Comparison of ENCODE assay signal across 2 cellular contexts in the genomic region with DNA sequence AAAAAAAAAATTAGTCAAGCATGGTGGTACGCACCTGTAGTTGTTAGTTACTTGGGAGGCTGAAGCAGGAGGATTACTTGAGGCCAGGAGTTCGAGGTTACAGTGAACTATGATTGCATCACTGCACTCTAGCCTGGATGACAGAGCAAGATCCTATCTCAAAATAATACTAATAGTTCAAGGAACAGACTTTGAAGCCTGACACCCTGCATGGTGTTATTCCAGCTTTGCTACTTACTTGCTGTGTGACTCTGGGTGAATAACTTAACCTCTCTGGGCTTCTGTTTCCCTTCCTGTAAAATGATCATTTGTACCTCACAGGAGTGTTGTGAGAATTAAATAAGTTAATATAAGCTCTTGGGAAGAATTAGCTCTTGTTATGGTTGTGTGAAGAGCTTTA.
A peak's percentile ranks its signal among the peaks of the same experiment; 100 is the strongest.
TF ChIP-seq lines count a peak whose summit lies in the region.

No MANE protein-coding gene starts in this region.

TF ChIP-seq in A549, 52 proteins besides CTCF, POLR2A, EP300 and RAD21:
- peak; percentile 49; the same call in 1 of the 2 replicates for TF ChIP-seq KDM1A (IDR thresholded peaks at IDR 0.05; ENCODE audit: low read depth)
- no peak; the same call in 1 of the 2 replicates for TF ChIP-seq HOXA7 (CRISPR knock-in tag; IDR thresholded peaks at IDR 0.05)
- no peak for TF ChIP-seq KDM5A (IDR thresholded peaks at IDR 0.05)
- peak; percentile 81 for TF ChIP-seq ZFP36 (IDR thresholded peaks at IDR 0.05; ENCODE audit: borderline replicate concordance, partially characterized antibody)
- TF ChIP-seq CEBPB (IDR thresholded peaks at IDR 0.05), result peak in 1 of 2 experiments; percentile 21; a peak in 1 of 4 replicates

TF ChIP-seq in K562, 482 proteins besides CTCF, POLR2A, EP300 and RAD21 (continues in another document):
- TF ChIP-seq ESRRA (IDR thresholded peaks at IDR 0.05; ENCODE audit: borderline replicate concordance, low read depth), result no peak
- TF ChIP-seq, protein P1, sequence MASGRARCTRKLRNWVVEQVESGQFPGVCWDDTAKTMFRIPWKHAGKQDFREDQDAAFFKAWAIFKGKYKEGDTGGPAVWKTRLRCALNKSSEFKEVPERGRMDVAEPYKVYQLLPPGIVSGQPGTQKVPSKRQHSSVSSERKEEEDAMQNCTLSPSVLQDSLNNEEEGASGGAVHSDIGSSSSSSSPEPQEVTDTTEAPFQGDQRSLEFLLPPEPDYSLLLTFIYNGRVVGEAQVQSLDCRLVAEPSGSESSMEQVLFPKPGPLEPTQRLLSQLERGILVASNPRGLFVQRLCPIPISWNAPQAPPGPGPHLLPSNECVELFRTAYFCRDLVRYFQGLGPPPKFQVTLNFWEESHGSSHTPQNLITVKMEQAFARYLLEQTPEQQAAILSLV (tag; IDR thresholded peaks at IDR 0.05), result no peak
- TF ChIP-seq, protein P2, sequence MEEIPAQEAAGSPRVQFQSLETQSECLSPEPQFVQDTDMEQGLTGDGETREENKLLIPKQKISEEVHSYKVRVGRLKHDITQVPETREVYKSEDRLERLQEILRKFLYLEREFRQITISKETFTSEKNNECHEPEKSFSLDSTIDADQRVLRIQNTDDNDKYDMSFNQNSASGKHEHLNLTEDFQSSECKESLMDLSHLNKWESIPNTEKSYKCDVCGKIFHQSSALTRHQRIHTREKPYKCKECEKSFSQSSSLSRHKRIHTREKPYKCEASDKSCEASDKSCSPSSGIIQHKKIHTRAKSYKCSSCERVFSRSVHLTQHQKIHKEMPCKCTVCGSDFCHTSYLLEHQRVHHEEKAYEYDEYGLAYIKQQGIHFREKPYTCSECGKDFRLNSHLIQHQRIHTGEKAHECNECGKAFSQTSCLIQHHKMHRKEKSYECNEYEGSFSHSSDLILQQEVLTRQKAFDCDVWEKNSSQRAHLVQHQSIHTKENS (CRISPR knock-in tag; IDR thresholded peaks at IDR 0.05), result no peak
- no peak for TF ChIP-seq HNRNPUL1 (IDR thresholded peaks at IDR 0.05; ENCODE audit: low read length)
- TF ChIP-seq POLR3A (IDR thresholded peaks at IDR 0.05; ENCODE audit: borderline replicate concordance, extremely low read depth, insufficient read depth, insufficient read length), result no peak
- no peak for TF ChIP-seq OTX1 (CRISPR knock-in tag; IDR thresholded peaks at IDR 0.05)
- no peak for TF ChIP-seq ETV5 (CRISPR knock-in tag; IDR thresholded peaks at IDR 0.05; ENCODE audit: low read depth)
- peak; percentile 76 for TF ChIP-seq CEBPB (tag; IDR thresholded peaks at IDR 0.05)
- TF ChIP-seq, protein P3, sequence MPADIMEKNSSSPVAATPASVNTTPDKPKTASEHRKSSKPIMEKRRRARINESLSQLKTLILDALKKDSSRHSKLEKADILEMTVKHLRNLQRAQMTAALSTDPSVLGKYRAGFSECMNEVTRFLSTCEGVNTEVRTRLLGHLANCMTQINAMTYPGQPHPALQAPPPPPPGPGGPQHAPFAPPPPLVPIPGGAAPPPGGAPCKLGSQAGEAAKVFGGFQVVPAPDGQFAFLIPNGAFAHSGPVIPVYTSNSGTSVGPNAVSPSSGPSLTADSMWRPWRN (IDR thresholded peaks at IDR 0.05; ENCODE audit: low read depth), result no peak
- TF ChIP-seq, protein P4, sequence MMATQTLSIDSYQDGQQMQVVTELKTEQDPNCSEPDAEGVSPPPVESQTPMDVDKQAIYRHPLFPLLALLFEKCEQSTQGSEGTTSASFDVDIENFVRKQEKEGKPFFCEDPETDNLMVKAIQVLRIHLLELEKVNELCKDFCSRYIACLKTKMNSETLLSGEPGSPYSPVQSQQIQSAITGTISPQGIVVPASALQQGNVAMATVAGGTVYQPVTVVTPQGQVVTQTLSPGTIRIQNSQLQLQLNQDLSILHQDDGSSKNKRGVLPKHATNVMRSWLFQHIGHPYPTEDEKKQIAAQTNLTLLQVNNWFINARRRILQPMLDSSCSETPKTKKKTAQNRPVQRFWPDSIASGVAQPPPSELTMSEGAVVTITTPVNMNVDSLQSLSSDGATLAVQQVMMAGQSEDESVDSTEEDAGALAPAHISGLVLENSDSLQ (IDR thresholded peaks at IDR 0.05), result no peak
- no peak for TF ChIP-seq PRPF4 (IDR thresholded peaks at IDR 0.05; ENCODE audit: insufficient read depth, low read depth, low read length, poor library complexity, severe bottlenecking)
- TF ChIP-seq, protein P5, sequence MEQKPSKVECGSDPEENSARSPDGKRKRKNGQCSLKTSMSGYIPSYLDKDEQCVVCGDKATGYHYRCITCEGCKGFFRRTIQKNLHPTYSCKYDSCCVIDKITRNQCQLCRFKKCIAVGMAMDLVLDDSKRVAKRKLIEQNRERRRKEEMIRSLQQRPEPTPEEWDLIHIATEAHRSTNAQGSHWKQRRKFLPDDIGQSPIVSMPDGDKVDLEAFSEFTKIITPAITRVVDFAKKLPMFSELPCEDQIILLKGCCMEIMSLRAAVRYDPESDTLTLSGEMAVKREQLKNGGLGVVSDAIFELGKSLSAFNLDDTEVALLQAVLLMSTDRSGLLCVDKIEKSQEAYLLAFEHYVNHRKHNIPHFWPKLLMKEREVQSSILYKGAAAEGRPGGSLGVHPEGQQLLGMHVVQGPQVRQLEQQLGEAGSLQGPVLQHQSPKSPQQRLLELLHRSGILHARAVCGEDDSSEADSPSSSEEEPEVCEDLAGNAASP (IDR thresholded peaks at IDR 0.05), result no peak
- TF ChIP-seq HNRNPL (IDR thresholded peaks at IDR 0.05; ENCODE audit: low read depth, low read length), result no peak
- no peak for TF ChIP-seq ZNF347 (CRISPR knock-in tag; IDR thresholded peaks at IDR 0.05; ENCODE audit: low read depth)
- TF ChIP-seq FOXK1 (CRISPR knock-in tag; IDR thresholded peaks at IDR 0.05; ENCODE audit: borderline replicate concordance), result no peak
- TF ChIP-seq CC2D1A (IDR thresholded peaks at IDR 0.05), result no peak
- no peak for TF ChIP-seq TAF15 (IDR thresholded peaks at IDR 0.05; ENCODE audit: low read depth, low read length)
- TF ChIP-seq, protein P6, sequence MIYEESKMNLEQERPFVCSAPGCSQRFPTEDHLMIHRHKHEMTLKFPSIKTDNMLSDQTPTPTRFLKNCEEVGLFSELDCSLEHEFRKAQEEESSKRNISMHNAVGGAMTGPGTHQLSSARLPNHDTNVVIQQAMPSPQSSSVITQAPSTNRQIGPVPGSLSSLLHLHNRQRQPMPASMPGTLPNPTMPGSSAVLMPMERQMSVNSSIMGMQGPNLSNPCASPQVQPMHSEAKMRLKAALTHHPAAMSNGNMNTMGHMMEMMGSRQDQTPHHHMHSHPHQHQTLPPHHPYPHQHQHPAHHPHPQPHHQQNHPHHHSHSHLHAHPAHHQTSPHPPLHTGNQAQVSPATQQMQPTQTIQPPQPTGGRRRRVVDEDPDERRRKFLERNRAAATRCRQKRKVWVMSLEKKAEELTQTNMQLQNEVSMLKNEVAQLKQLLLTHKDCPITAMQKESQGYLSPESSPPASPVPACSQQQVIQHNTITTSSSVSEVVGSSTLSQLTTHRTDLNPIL (CRISPR knock-in tag; IDR thresholded peaks at IDR 0.05), result no peak
- TF ChIP-seq, protein P7, sequence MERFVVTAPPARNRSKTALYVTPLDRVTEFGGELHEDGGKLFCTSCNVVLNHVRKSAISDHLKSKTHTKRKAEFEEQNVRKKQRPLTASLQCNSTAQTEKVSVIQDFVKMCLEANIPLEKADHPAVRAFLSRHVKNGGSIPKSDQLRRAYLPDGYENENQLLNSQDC (CRISPR knock-in tag; IDR thresholded peaks at IDR 0.05), result no peak
- TF ChIP-seq, protein P8, sequence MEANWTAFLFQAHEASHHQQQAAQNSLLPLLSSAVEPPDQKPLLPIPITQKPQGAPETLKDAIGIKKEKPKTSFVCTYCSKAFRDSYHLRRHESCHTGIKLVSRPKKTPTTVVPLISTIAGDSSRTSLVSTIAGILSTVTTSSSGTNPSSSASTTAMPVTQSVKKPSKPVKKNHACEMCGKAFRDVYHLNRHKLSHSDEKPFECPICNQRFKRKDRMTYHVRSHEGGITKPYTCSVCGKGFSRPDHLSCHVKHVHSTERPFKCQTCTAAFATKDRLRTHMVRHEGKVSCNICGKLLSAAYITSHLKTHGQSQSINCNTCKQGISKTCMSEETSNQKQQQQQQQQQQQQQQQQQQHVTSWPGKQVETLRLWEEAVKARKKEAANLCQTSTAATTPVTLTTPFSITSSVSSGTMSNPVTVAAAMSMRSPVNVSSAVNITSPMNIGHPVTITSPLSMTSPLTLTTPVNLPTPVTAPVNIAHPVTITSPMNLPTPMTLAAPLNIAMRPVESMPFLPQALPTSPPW (CRISPR knock-in tag; IDR thresholded peaks at IDR 0.05), result no peak
- no peak for TF ChIP-seq MXI1 (IDR thresholded peaks at IDR 0.05; ENCODE audit: low read depth, low read length)
- no peak for TF ChIP-seq SNRNP70 (optimal IDR thresholded peaks at IDR 0.05; ENCODE audit: low read depth, low read length)
- TF ChIP-seq, protein P9, sequence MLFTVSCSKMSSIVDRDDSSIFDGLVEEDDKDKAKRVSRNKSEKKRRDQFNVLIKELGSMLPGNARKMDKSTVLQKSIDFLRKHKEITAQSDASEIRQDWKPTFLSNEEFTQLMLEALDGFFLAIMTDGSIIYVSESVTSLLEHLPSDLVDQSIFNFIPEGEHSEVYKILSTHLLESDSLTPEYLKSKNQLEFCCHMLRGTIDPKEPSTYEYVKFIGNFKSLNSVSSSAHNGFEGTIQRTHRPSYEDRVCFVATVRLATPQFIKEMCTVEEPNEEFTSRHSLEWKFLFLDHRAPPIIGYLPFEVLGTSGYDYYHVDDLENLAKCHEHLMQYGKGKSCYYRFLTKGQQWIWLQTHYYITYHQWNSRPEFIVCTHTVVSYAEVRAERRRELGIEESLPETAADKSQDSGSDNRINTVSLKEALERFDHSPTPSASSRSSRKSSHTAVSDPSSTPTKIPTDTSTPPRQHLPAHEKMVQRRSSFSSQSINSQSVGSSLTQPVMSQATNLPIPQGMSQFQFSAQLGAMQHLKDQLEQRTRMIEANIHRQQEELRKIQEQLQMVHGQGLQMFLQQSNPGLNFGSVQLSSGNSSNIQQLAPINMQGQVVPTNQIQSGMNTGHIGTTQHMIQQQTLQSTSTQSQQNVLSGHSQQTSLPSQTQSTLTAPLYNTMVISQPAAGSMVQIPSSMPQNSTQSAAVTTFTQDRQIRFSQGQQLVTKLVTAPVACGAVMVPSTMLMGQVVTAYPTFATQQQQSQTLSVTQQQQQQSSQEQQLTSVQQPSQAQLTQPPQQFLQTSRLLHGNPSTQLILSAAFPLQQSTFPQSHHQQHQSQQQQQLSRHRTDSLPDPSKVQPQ (CRISPR knock-in tag; IDR thresholded peaks at IDR 0.05; ENCODE audit: borderline replicate concordance), result no peak
- peak; percentile 98 for TF ChIP-seq RBM25 (IDR thresholded peaks at IDR 0.05; ENCODE audit: low read depth, low read length, severe bottlenecking)
- TF ChIP-seq, protein P10, sequence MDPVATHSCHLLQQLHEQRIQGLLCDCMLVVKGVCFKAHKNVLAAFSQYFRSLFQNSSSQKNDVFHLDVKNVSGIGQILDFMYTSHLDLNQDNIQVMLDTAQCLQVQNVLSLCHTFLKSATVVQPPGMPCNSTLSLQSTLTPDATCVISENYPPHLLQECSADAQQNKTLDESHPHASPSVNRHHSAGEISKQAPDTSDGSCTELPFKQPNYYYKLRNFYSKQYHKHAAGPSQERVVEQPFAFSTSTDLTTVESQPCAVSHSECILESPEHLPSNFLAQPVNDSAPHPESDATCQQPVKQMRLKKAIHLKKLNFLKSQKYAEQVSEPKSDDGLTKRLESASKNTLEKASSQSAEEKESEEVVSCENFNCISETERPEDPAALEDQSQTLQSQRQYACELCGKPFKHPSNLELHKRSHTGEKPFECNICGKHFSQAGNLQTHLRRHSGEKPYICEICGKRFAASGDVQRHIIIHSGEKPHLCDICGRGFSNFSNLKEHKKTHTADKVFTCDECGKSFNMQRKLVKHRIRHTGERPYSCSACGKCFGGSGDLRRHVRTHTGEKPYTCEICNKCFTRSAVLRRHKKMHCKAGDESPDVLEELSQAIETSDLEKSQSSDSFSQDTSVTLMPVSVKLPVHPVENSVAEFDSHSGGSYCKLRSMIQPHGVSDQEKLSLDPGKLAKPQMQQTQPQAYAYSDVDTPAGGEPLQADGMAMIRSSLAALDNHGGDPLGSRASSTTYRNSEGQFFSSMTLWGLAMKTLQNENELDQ (CRISPR knock-in tag; IDR thresholded peaks at IDR 0.05; ENCODE audit: borderline replicate concordance), result no peak
- TF ChIP-seq, protein P11, sequence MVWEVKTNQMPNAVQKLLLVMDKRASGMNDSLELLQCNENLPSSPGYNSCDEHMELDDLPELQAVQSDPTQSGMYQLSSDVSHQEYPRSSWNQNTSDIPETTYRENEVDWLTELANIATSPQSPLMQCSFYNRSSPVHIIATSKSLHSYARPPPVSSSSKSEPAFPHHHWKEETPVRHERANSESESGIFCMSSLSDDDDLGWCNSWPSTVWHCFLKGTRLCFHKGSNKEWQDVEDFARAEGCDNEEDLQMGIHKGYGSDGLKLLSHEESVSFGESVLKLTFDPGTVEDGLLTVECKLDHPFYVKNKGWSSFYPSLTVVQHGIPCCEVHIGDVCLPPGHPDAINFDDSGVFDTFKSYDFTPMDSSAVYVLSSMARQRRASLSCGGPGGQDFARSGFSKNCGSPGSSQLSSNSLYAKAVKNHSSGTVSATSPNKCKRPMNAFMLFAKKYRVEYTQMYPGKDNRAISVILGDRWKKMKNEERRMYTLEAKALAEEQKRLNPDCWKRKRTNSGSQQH (CRISPR knock-in tag; IDR thresholded peaks at IDR 0.05), result no peak
- TF ChIP-seq ZNF143 (CRISPR knock-in tag; IDR thresholded peaks at IDR 0.05), result no peak
- TF ChIP-seq ZNF133 (CRISPR knock-in tag; IDR thresholded peaks at IDR 0.05), result no peak
- TF ChIP-seq ZNF444 (CRISPR knock-in tag; IDR thresholded peaks at IDR 0.05), result no peak
- TF ChIP-seq, protein P12, sequence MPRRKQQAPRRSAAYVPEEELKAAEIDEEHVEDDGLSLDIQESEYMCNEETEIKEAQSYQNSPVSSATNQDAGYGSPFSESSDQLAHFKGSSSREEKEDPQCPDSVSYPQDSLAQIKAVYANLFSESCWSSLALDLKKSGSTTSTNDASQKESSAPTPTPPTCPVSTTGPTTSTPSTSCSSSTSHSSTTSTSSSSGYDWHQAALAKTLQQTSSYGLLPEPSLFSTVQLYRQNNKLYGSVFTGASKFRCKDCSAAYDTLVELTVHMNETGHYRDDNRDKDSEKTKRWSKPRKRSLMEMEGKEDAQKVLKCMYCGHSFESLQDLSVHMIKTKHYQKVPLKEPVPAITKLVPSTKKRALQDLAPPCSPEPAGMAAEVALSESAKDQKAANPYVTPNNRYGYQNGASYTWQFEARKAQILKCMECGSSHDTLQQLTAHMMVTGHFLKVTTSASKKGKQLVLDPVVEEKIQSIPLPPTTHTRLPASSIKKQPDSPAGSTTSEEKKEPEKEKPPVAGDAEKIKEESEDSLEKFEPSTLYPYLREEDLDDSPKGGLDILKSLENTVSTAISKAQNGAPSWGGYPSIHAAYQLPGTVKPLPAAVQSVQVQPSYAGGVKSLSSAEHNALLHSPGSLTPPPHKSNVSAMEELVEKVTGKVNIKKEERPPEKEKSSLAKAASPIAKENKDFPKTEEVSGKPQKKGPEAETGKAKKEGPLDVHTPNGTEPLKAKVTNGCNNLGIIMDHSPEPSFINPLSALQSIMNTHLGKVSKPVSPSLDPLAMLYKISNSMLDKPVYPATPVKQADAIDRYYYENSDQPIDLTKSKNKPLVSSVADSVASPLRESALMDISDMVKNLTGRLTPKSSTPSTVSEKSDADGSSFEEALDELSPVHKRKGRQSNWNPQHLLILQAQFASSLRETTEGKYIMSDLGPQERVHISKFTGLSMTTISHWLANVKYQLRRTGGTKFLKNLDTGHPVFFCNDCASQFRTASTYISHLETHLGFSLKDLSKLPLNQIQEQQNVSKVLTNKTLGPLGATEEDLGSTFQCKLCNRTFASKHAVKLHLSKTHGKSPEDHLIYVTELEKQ (CRISPR knock-in tag; IDR thresholded peaks at IDR 0.05), result no peak
- TF ChIP-seq, protein P13, sequence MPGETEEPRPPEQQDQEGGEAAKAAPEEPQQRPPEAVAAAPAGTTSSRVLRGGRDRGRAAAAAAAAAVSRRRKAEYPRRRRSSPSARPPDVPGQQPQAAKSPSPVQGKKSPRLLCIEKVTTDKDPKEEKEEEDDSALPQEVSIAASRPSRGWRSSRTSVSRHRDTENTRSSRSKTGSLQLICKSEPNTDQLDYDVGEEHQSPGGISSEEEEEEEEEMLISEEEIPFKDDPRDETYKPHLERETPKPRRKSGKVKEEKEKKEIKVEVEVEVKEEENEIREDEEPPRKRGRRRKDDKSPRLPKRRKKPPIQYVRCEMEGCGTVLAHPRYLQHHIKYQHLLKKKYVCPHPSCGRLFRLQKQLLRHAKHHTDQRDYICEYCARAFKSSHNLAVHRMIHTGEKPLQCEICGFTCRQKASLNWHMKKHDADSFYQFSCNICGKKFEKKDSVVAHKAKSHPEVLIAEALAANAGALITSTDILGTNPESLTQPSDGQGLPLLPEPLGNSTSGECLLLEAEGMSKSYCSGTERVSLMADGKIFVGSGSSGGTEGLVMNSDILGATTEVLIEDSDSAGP (CRISPR knock-in tag; IDR thresholded peaks at IDR 0.05), result no peak
